Comparison of ENCODE assay signal across 11 cellular contexts in the genomic region with DNA sequence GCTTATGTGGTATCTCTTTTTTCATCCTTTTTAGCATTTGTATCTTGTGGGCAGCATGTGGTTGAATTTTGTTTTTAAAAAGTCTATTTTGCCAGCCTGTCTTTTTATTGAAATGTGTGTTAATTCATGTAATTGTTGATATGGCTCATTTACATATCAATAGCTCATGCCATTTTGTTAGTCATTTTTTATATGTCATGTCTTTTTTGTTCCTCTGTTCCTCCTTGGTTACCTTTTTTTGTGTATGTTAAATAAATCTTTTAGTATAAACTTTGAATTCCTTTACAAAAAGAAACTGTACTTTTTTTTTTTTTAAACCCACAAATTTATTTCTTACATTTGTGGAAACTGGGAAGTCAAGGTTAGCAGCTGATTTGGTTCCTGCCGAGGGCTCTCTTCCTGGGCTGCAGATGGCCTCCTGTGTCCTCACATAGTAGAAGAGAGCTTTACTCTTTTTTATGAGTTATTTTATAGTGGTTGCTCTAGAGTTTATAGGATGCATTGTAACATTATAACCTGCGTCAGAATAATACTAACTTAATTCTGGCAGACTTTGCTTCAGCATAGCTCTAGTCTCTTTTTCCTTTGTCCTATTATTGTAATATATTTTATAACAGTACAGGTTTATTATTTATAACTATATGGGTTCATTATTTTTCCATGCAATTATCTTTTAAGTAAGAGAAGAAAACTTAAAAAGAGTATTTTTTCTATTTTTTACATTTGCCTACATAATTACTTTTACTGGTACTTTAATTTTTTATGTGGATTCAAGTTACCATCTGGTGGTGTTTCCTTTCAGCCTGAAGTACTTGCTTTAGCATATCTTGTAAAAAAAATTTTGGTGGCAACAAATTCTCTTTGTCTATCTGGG.
"Had no signal": no experiment of that assay in that cellular context is flagged by ENCODE, and none has a peak within 500 bp of the region (broad histone marks: within the 10 kb centered on the region; RNA-seq: fewer than 3 reads in every experiment).

No MANE protein-coding gene starts in this region.

- ATAC-seq: upper lobe of right lung had no signal

- H3K27ac ChIP-seq: colonic mucosa, esophagus squamous epithelium, sigmoid colon, thoracic aorta, upper lobe of right lung had no signal

- H3K4me1 ChIP-seq: colonic mucosa, esophagus squamous epithelium, upper lobe of right lung had no signal

- H3K27me3 Mint-ChIP-seq: activated naive CD4-positive, alpha-beta T cell treated with anti-CD3 and anti-CD28 coated beads, Interleukin-2, amount 50 U/mL, for 24 hours had no signal

- H3K27me3 ChIP-seq: colonic mucosa, esophagus squamous epithelium, sigmoid colon, upper lobe of right lung had no signal

- DNase-seq: activated CD4-positive, alpha-beta T cell treated with anti-CD3 and anti-CD28 coated beads for 1 hour; activated CD4-positive, alpha-beta T cell treated with anti-CD3 and anti-CD28 coated beads, Interleukin-2, amount 50 U/mL, for 4 hours; colonic mucosa; esophagus squamous epithelium; sigmoid colon; stimulated activated CD4-positive, alpha-beta T cell treated with anti-CD3 and anti-CD28 coated beads, Interleukin-2, amount 100 ng/mL, for 24 hours; T1000; upper lobe of right lung had no signal

- H3K4me3 Mint-ChIP-seq: activated naive CD4-positive, alpha-beta T cell treated with anti-CD3 and anti-CD28 coated beads, Interleukin-2, amount 50 U/mL, for 24 hours had no signal

- H3K4me3 ChIP-seq: colonic mucosa, esophagus squamous epithelium, sigmoid colon, thoracic aorta, upper lobe of right lung had no signal

- FAIRE-seq: endothelial cell of umbilical vein had no signal

- H3K36me3 ChIP-seq: colonic mucosa, thoracic aorta, upper lobe of right lung had no signal
